ENCODE assay signal across 8 cellular contexts in the genomic region with DNA sequence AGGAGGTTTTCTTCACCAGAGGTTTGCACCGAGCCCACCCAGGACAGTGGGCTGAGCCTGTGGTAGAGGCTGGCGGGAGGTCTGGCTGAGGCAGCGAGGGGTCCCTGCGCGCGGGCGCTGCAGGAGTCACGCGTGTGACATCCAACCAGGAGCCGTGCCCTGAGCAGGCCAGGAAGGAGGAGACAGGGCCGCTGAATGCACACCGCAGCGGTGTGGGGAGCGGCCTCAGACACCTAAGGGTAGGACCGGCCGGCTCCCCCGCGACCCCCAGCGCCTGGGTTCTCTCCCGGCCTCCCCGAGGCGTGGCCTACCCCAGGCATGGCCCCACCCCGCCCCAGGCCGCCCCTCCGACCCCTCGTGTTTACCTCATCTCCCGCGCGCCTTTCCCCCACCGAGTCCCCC.
DNase-seq lines count a peak whose midpoint lies in the region; ATAC-seq, FAIRE-seq and TF ChIP-seq lines count a peak whose summit lies in the region.

No MANE protein-coding gene starts in this region.

- peaks cover 21% of the 10 kb centered on the region for H3K36me3 Mint-ChIP-seq in nephron (ENCODE audit: low read depth)

- ATAC-seq in HG02642 (IDR thresholded peaks at IDR 0.05; ENCODE audit: poor library complexity, unreplicated experiment) = peak; percentile 52

- no peak for FAIRE-seq in urothelium cell line (lab: Jason Lieb, UNC)

- H3K4me1 Mint-ChIP-seq in nephron = peaks cover 12% of the 10 kb centered on the region

- peak overlapping the region; percentile 82 to 90 (median 84) for H3K27ac Mint-ChIP-seq in nephron

- peak overlapping the region; percentile 94 to 95 (median 94) for H3K4me3 Mint-ChIP-seq in nephron

- peak; percentile 22 for DNase-seq in activated T-cell treated with anti-CD3 and anti-CD28 coated beads for 1 hour (ENCODE audit: low read depth)
- DNase-seq in activated T-cell treated with anti-CD3 and anti-CD28 coated beads, Interleukin-2, amount 50 U/mL, for 1 hour = no peak
- peak; percentile 62 for DNase-seq in NCI-H1105 (lab: John Stamatoyannopoulos, UW)
- peak; percentile 29 for DNase-seq in activated T-cell treated with anti-CD3 and anti-CD28 coated beads for 24 hours (ENCODE audit: low read depth)
- peak; percentile 25 for DNase-seq in fibroblast of gingiva (ENCODE audit: low read depth)
- DNase-seq in urothelium cell line (ENCODE audit: low spot score) = peak; percentile 70

- H3K9me3 Mint-ChIP-seq in nephron = peaks cover 7% of the 10 kb centered on the region

- TF ChIP-seq CTCF in nephron (IDR thresholded peaks at IDR 0.05; ENCODE audit: unreplicated experiment in 3 of 3) = no peak

- H3K27me3 Mint-ChIP-seq in nephron (ENCODE audit: low read depth) = no peaks in the 10 kb centered on the region
